In the genomic region with DNA sequence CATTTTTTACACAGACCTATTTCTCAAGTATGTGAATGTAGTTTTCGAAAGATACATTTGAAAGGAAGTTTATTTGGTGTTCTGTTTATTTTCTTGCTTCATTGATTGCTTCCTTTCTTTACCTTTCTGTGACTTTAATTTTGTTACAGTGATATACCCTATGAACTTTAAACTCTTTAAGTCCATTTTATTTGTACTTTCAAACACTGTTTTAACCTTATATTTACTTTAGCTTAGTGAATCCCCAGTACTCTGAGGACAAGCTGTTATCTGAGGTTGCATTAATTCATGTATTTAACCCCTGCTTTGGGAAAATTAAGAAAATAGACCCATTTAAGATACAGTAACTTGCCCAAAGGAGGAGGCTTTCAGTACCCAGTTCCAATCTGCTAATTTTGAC, we compare ENCODE assay signal across 1 cellular context.
TF ChIP-seq lines count a peak whose summit lies in the region.

No MANE protein-coding gene starts in this region.

TF ChIP-seq in HepG2, 621 proteins besides CTCF, POLR2A, EP300 and RAD21 (continued from another document and continues in another):
- no peak for TF ChIP-seq HNF1B (CRISPR knock-in tag; IDR thresholded peaks at IDR 0.05)
- peak; percentile 81 for TF ChIP-seq ZNF629 (CRISPR knock-in tag; conservative IDR thresholded peaks at IDR 0.05)
- TF ChIP-seq, protein P1, sequence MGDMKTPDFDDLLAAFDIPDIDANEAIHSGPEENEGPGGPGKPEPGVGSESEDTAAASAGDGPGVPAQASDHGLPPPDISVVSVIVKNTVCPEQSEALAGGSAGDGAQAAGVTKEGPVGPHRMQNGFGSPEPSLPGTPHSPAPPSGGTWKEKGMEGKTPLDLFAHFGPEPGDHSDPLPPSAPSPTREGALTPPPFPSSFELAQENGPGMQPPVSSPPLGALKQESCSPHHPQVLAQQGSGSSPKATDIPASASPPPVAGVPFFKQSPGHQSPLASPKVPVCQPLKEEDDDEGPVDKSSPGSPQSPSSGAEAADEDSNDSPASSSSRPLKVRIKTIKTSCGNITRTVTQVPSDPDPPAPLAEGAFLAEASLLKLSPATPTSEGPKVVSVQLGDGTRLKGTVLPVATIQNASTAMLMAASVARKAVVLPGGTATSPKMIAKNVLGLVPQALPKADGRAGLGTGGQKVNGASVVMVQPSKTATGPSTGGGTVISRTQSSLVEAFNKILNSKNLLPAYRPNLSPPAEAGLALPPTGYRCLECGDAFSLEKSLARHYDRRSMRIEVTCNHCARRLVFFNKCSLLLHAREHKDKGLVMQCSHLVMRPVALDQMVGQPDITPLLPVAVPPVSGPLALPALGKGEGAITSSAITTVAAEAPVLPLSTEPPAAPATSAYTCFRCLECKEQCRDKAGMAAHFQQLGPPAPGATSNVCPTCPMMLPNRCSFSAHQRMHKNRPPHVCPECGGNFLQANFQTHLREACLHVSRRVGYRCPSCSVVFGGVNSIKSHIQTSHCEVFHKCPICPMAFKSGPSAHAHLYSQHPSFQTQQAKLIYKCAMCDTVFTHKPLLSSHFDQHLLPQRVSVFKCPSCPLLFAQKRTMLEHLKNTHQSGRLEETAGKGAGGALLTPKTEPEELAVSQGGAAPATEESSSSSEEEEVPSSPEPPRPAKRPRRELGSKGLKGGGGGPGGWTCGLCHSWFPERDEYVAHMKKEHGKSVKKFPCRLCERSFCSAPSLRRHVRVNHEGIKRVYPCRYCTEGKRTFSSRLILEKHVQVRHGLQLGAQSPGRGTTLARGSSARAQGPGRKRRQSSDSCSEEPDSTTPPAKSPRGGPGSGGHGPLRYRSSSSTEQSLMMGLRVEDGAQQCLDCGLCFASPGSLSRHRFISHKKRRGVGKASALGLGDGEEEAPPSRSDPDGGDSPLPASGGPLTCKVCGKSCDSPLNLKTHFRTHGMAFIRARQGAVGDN (CRISPR knock-in tag; IDR thresholded peaks at IDR 0.05), result no peak
- TF ChIP-seq, protein P2, sequence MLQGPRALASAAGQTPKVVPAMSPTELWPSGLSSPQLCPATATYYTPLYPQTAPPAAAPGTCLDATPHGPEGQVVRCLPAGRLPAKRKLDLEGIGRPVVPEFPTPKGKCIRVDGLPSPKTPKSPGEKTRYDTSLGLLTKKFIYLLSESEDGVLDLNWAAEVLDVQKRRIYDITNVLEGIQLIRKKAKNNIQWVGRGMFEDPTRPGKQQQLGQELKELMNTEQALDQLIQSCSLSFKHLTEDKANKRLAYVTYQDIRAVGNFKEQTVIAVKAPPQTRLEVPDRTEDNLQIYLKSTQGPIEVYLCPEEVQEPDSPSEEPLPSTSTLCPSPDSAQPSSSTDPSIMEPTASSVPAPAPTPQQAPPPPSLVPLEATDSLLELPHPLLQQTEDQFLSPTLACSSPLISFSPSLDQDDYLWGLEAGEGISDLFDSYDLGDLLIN (CRISPR knock-in tag; IDR thresholded peaks at IDR 0.05; ENCODE audit: borderline replicate concordance), result no peak
- TF ChIP-seq ZNF816 (CRISPR knock-in tag; IDR thresholded peaks at IDR 0.05; ENCODE audit: borderline replicate concordance), result no peak
- no peak for TF ChIP-seq TRAFD1 (CRISPR knock-in tag; IDR thresholded peaks at IDR 0.05; ENCODE audit: borderline replicate concordance)
- TF ChIP-seq TEAD2 (CRISPR knock-in tag; IDR thresholded peaks at IDR 0.05), result no peak
- TF ChIP-seq AKAP8 (CRISPR knock-in tag; IDR thresholded peaks at IDR 0.05), result no peak
- TF ChIP-seq BCL6 (CRISPR knock-in tag; IDR thresholded peaks at IDR 0.05), result peak; percentile 91
- no peak for TF ChIP-seq ZNF567 (CRISPR knock-in tag; IDR thresholded peaks at IDR 0.05; ENCODE audit: borderline replicate concordance)
- TF ChIP-seq PAX8 (CRISPR knock-in tag; IDR thresholded peaks at IDR 0.05; ENCODE audit: borderline replicate concordance), result no peak
- TF ChIP-seq PAWR (CRISPR knock-in tag; IDR thresholded peaks at IDR 0.05; ENCODE audit: borderline replicate concordance), result no peak
- no peak for TF ChIP-seq NFE2L1 (CRISPR knock-in tag; IDR thresholded peaks at IDR 0.05; ENCODE audit: borderline replicate concordance)
- peak; percentile 76; the same call in 1 of the 2 replicates for TF ChIP-seq SMAD3 (CRISPR knock-in tag; IDR thresholded peaks at IDR 0.05)
- TF ChIP-seq ZNF615 (CRISPR knock-in tag; IDR thresholded peaks at IDR 0.05; ENCODE audit: borderline replicate concordance), result no peak
- no peak for TF ChIP-seq NKX3-1 (CRISPR knock-in tag; IDR thresholded peaks at IDR 0.05)
- no peak for TF ChIP-seq ZNF605 (CRISPR knock-in tag; IDR thresholded peaks at IDR 0.05)
- TF ChIP-seq CHD2 (IDR thresholded peaks at IDR 0.05; ENCODE audit: low read depth, low read length), result no peak
- TF ChIP-seq ZNF33B (CRISPR knock-in tag; IDR thresholded peaks at IDR 0.05), result no peak
- TF ChIP-seq THAP9 (CRISPR knock-in tag; IDR thresholded peaks at IDR 0.05; ENCODE audit: borderline replicate concordance), result no peak
- TF ChIP-seq, protein P3, sequence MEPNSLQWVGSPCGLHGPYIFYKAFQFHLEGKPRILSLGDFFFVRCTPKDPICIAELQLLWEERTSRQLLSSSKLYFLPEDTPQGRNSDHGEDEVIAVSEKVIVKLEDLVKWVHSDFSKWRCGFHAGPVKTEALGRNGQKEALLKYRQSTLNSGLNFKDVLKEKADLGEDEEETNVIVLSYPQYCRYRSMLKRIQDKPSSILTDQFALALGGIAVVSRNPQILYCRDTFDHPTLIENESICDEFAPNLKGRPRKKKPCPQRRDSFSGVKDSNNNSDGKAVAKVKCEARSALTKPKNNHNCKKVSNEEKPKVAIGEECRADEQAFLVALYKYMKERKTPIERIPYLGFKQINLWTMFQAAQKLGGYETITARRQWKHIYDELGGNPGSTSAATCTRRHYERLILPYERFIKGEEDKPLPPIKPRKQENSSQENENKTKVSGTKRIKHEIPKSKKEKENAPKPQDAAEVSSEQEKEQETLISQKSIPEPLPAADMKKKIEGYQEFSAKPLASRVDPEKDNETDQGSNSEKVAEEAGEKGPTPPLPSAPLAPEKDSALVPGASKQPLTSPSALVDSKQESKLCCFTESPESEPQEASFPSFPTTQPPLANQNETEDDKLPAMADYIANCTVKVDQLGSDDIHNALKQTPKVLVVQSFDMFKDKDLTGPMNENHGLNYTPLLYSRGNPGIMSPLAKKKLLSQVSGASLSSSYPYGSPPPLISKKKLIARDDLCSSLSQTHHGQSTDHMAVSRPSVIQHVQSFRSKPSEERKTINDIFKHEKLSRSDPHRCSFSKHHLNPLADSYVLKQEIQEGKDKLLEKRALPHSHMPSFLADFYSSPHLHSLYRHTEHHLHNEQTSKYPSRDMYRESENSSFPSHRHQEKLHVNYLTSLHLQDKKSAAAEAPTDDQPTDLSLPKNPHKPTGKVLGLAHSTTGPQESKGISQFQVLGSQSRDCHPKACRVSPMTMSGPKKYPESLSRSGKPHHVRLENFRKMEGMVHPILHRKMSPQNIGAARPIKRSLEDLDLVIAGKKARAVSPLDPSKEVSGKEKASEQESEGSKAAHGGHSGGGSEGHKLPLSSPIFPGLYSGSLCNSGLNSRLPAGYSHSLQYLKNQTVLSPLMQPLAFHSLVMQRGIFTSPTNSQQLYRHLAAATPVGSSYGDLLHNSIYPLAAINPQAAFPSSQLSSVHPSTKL (CRISPR knock-in tag; IDR thresholded peaks at IDR 0.05), result peak; percentile 96
- TF ChIP-seq HBP1 (CRISPR knock-in tag; IDR thresholded peaks at IDR 0.05; ENCODE audit: low read depth), result no peak
- peak; percentile 99; the same call in 1 of the 2 replicates for TF ChIP-seq MBD4 (IDR thresholded peaks at IDR 0.05; ENCODE audit: borderline replicate concordance, low read length)
- no peak for TF ChIP-seq DRAP1 (CRISPR knock-in tag; IDR thresholded peaks at IDR 0.05)
- TF ChIP-seq PRMT3 (CRISPR knock-in tag; IDR thresholded peaks at IDR 0.05; ENCODE audit: borderline replicate concordance, low read depth), result no peak
- no peak for TF ChIP-seq SPEN (CRISPR knock-in tag; IDR thresholded peaks at IDR 0.05; ENCODE audit: low read depth)
- TF ChIP-seq ZSCAN29 (CRISPR knock-in tag; conservative IDR thresholded peaks at IDR 0.05), result peak; percentile 71; the same call in 1 of the 2 replicates
- no peak for TF ChIP-seq HNRNPUL1 (IDR thresholded peaks at IDR 0.05; ENCODE audit: low read depth, low read length)
- TF ChIP-seq ZNF292 (CRISPR knock-in tag; IDR thresholded peaks at IDR 0.05; ENCODE audit: borderline replicate concordance, low read depth), result no peak
- peak; percentile 55; the same call in 1 of the 2 replicates for TF ChIP-seq PPARG (CRISPR knock-in tag; conservative IDR thresholded peaks at IDR 0.05)
- no peak for TF ChIP-seq FIP1L1 (IDR thresholded peaks at IDR 0.05; ENCODE audit: borderline replicate concordance, insufficient read depth, low read depth, low read length)
- TF ChIP-seq ONECUT2 (CRISPR knock-in tag; IDR thresholded peaks at IDR 0.05), result peak; percentile 80
- no peak for TF ChIP-seq RBAK (CRISPR knock-in tag; IDR thresholded peaks at IDR 0.05)
